ENCODE assay signal across 8 cellular contexts in genomic region chr2:230713331-230714121, GRCh38. TPM values are rescaled to one million over a fixed set of nuclear protein-coding genes. Genes with fewer than 3 reads are reported as not detected.
DNase-seq lines count a peak whose midpoint lies in the region; ATAC-seq and TF ChIP-seq lines count a peak whose summit lies in the region.

No MANE protein-coding gene starts in this region.

- TF ChIP-seq CTCF in OCI-LY3 (IDR thresholded peaks at IDR 0.05; ENCODE audit: low read depth, low read length) (no peak), fibroblast of the aortic adventitia (IDR thresholded peaks at IDR 0.05; ENCODE audit: insufficient read depth, low read length) (no peak), nephron progenitor cell (IDR thresholded peaks at IDR 0.05) (no peak), tibial artery (IDR thresholded peaks at IDR 0.05) (no peak)

- H3K9me3 ChIP-seq in OCI-LY3 (ENCODE audit: insufficient read depth, low read length) (no peaks in the 10 kb centered on the region), tibial artery (no peaks in the 10 kb centered on the region)

- intact Hi-C loops in tibial artery (cut with DNase I; ENCODE audit: low total_unique reads) = loop anchor here (2.0 kb wide), 1 partner anchor 83 kb away; no protein-coding TSS in a partner anchor

- H3K9ac ChIP-seq in OCI-LY3 (ENCODE audit: low read length) = peak overlapping the region; percentile 93

- H3K4me2 ChIP-seq in OCI-LY3 (ENCODE audit: low read length) = peak overlapping the region; percentile 78

- H3K36me3 ChIP-seq in OCI-LY3 (replicated peaks; ENCODE audit: low read depth, low read length) (peaks cover 13% of the 10 kb centered on the region), tibial artery (no peaks in the 10 kb centered on the region)

- peak overlapping the region; percentile 96 for H3K4me3 Mint-ChIP-seq in nephron progenitor cell

- DNase-seq in activated T-helper 1 cell treated with anti-CD3 and anti-CD28 coated beads, Interleukin-2, amount 50 U/mL, for 16 hours (ENCODE audit: low read depth in 1 of 2, low spot score in 1 of 2) = peak; percentile 13 to 28
- peak; percentile 13 for DNase-seq in fibroblast of the aortic adventitia (ENCODE audit: low read depth)
- DNase-seq in nephron progenitor cell = peak; percentile 57
- peak; percentile 27 to 71 for DNase-seq in tibial artery
- no peak for DNase-seq in middle frontal gyrus (ENCODE audit: extremely low spot score, low spot score)

- H3K27ac Mint-ChIP-seq in nephron progenitor cell = peak overlapping the region; percentile 73

- H3K27me3 ChIP-seq in OCI-LY3 (ENCODE audit: low read depth, low read length) (no peaks in the 10 kb centered on the region), tibial artery (no peaks in the 10 kb centered on the region)

- peaks cover 43% of the 10 kb centered on the region for H3K4me1 Mint-ChIP-seq in nephron progenitor cell

- peaks cover 65% of the 10 kb centered on the region for H3K79me2 ChIP-seq in OCI-LY3 (ENCODE audit: low read length)

- peaks cover 45% of the 10 kb centered on the region for H4K20me1 ChIP-seq in OCI-LY3 (ENCODE audit: insufficient read depth, low read length)

- peaks cover 6% of the 10 kb centered on the region for H3K27me3 Mint-ChIP-seq in nephron progenitor cell (ENCODE audit: low read depth, poor library complexity)

- peak; percentile 20 for ATAC-seq in GM18502 (IDR thresholded peaks at IDR 0.05; ENCODE audit: poor library complexity, unreplicated experiment)
- ATAC-seq in HG02852 (IDR thresholded peaks at IDR 0.05; ENCODE audit: unreplicated experiment) = peak; percentile 10

- peaks cover 12% of the 10 kb centered on the region for H3K36me3 Mint-ChIP-seq in nephron progenitor cell (ENCODE audit: low read depth)

- H3K9me3 Mint-ChIP-seq in nephron progenitor cell = no peaks in the 10 kb centered on the region

- no peak overlapping the region for H2AFZ ChIP-seq in OCI-LY3 (ENCODE audit: low read depth, low read length)

- H3K4me1 ChIP-seq in OCI-LY3 (ENCODE audit: low read length) (peaks cover 42% of the 10 kb centered on the region), tibial artery (peaks cover 0 to 44% (median 38%) of the 10 kb centered on the region in 4 donors)

- peak overlapping the region; percentile 81 for H3K27ac ChIP-seq in OCI-LY3 (ENCODE audit: low read length)
- peak overlapping the region; percentile 90 to 94 for H3K27ac ChIP-seq in tibial artery

- H3K4me3 ChIP-seq in OCI-LY3 (ENCODE audit: low read length) (peak overlapping the region; percentile 95), fibroblast of the aortic adventitia (ENCODE audit: low read depth, low read length) (peak overlapping the region; percentile 84), tibial artery (peak overlapping the region; percentile 77 to 95)

RNA-seq across cellular contexts. Expression of gene CAB39, which starts 0.9 kb away (rescaled TPM):
- 61.3 and 68.5 TPM in 2 replicates for total RNA-seq in fibroblast of the aortic adventitia (ENCODE audit: low replicate concordance)
